ENCODE assay signal across 8 cellular contexts in genomic region chr15:68820589-68821189, GRCh38.
DNase-seq lines count a peak whose midpoint lies in the region; ATAC-seq lines count a peak whose summit lies in the region.

ANP32A (minus strand) TSS chr15:68820895; CDS start chr15:68820751, 144 bp downstream.

- H2AFZ ChIP-seq in ACC112 (ENCODE audit: low read length, unreplicated experiment), result peak within 1 kb of the TSS; percentile 90

- peak within 1 kb of the TSS; percentile 98 for H3K4me3 ChIP-seq in ACC112 (ENCODE audit: low read depth, low read length)

- ATAC-seq in GM18870 (IDR thresholded peaks at IDR 0.05; ENCODE audit: unreplicated experiment) (peak; percentile 39), HG03139 (IDR thresholded peaks at IDR 0.05; ENCODE audit: unreplicated experiment) (peak; percentile 53)

- no peaks in the 10 kb centered on the region for H3K27me3 ChIP-seq in ACC112 (ENCODE audit: insufficient read depth, low read length)

- H3K79me2 ChIP-seq in ACC112 (ENCODE audit: control insufficient read depth, insufficient read depth, low read length, unreplicated experiment), result peaks cover 58% of the 10 kb centered on the region

- DNase-seq in NCI-H345 treated with DMSO at 0.1 percent for 48 hours (lab: John Stamatoyannopoulos, UW; ENCODE audit: unreplicated experiment) (peak; percentile 61), caudate nucleus (lab: John Stamatoyannopoulos, UW) (peak; percentile 51 to 98 (median 93)), iris pigment epithelial cell (ENCODE audit: low read depth) (peak; percentile 95)
- DNase-seq in activated CD4-positive, CD25-positive, alpha-beta regulatory T cell (lab: John Stamatoyannopoulos, UW), result peak; percentile 95 to 97 (median 96)
- DNase-seq in stimulated activated CD4-positive, alpha-beta T cell treated with anti-CD3 and anti-CD28 coated beads, Interleukin-12 subunit alpha, Interleukin-12 subunit beta, amount 100 ng/mL, for 4 hours, result peak; percentile 99

- H3K36me3 ChIP-seq in ACC112 (ENCODE audit: insufficient read depth, low read length), result no peaks in the 10 kb centered on the region

- peaks cover 11% of the 10 kb centered on the region for H3K4me1 ChIP-seq in ACC112 (ENCODE audit: control insufficient read depth, insufficient read depth, low read length, unreplicated experiment)

- peak within 1 kb of the TSS; percentile 78 for H3K27ac ChIP-seq in ACC112 (ENCODE audit: low read depth, low read length)
- H3K27ac ChIP-seq in caudate nucleus (ENCODE audit: low read depth, low read length), result peak within 1 kb of the TSS; percentile 98

Comparison
In these comparisons a context has a peak if more than half of its experiments do, and no peak if none do; other contexts are left out.
1. Peak in every context shown above with its lines: DNase-seq, ATAC-seq, H3K4me3 ChIP-seq and H3K27ac ChIP-seq.